ENCODE assay signal across 8 cellular contexts in genomic region chr14:104753528-104754212, GRCh38. TPM values are rescaled to one million over a fixed set of nuclear protein-coding genes. Genes with fewer than 3 reads are reported as not detected.
DNase-seq lines count a peak whose midpoint lies in the region; ATAC-seq, FAIRE-seq and TF ChIP-seq lines count a peak whose summit lies in the region.

No MANE protein-coding gene starts in this region.

- H3K9me3 ChIP-seq in K562 (replicated peaks; ENCODE audit: control insufficient read depth, insufficient read depth, low read depth, low read length) (0 out of 2 replicates have a peak, but pooled peaks cover 4% of the 10 kb centered on the region), right lobe of liver (no peaks in the 10 kb centered on the region)

- H3K36me3 ChIP-seq in ACC112 (ENCODE audit: insufficient read depth, low read length) = no peaks in the 10 kb centered on the region; the same call in 1 of the 2 replicates
- peaks cover 38% of the 10 kb centered on the region; the same call in 2 of the 3 replicates for H3K36me3 ChIP-seq in K562 (ENCODE audit: control insufficient read depth, insufficient read depth, low read length)
- H3K36me3 ChIP-seq in right lobe of liver = peaks cover 2 to 28% (median 5%) of the 10 kb centered on the region in 4 donors

- CTCF ChIA-PET in K562 (lab: Yijun Ruan, JAX; ENCODE audit: low intra/inter-chr PET ratio) = no interaction called here

- DNase-seq in Jurkat, Clone E6-1 (ENCODE audit: low read depth, low spot score) = no peak
- DNase-seq in K562 (ENCODE audit: extremely low read depth in 1 of 4, low spot score in 3 of 4) = no peak
- DNase-seq in right lobe of liver = no peak
- no peak for DNase-seq in type B pancreatic cell (ENCODE audit: extremely low spot score, unreplicated experiment)
- no peak for DNase-seq in SKM-1 treated with dmso at 0.1 percent for 144 hours (lab: John Stamatoyannopoulos, UW; ENCODE audit: unreplicated experiment)
- no peak for DNase-seq in KG1 (lab: John Stamatoyannopoulos, UW)

- peak overlapping the region; percentile 90 for H3K4me3 Mint-ChIP-seq in type B pancreatic cell

- 0 out of 2 replicates have a peak, but pooled peaks cover 8% of the 10 kb centered on the region for H4K20me1 ChIP-seq in K562 (replicated peaks; ENCODE audit: control insufficient read depth, insufficient read depth, low read length)

- H3K79me2 ChIP-seq in ACC112 (ENCODE audit: control insufficient read depth, insufficient read depth, low read length, unreplicated experiment) (peaks cover 51% of the 10 kb centered on the region), K562 (ENCODE audit: control insufficient read depth, insufficient read depth, low read length) (peaks cover 26% of the 10 kb centered on the region)

- TF ChIP-seq CTCF in K562 (IDR thresholded peaks at IDR 0.05 in 2 of 3, conservative IDR thresholded peaks at IDR 0.05 in 1 of 3; ENCODE audit: insufficient read depth in 2 of 3, low read depth in 1 of 3, low read length in 3 of 3) = no peak
- TF ChIP-seq CTCF in right lobe of liver (IDR thresholded peaks at IDR 0.05) = no peak
- TF ChIP-seq CTCF in type B pancreatic cell (conservative IDR thresholded peaks at IDR 0.05) = no peak

- H3K27me3 ChIP-seq in ACC112 (ENCODE audit: insufficient read depth, low read length) (no peaks in the 10 kb centered on the region), K562 (ENCODE audit: control insufficient read depth in 2 of 2, insufficient read depth in 2 of 2, low read length in 2 of 2) (no peaks in the 10 kb centered on the region), right lobe of liver (no peaks in the 10 kb centered on the region)

- BruUV-seq in K562 (replicated peaks; lab: Mats Ljungman, UMichigan) = no TSS peak

- H3K4me1 ChIP-seq in ACC112 (ENCODE audit: control insufficient read depth, insufficient read depth, low read length, unreplicated experiment) (peaks cover 25% of the 10 kb centered on the region), K562 (replicated peaks in 1 of 2; ENCODE audit: control insufficient read depth in 2 of 2, insufficient read depth in 2 of 2, low read length in 2 of 2) (peaks cover 9 to 44% of the 10 kb centered on the region in 2 experiments; a peak in 3 of 5 replicates), right lobe of liver (peaks cover 0 to 47% (median 19%) of the 10 kb centered on the region in 4 donors)

- no peak for TF ChIP-seq POLR2A in K562 (conservative IDR thresholded peaks at IDR 0.05)
- no peak for TF ChIP-seq POLR2A in right lobe of liver (IDR thresholded peaks at IDR 0.05)

- in situ Hi-C loops in K562 (cut with MboI) = no loop called here

- H3K27ac ChIP-seq in ACC112 (ENCODE audit: low read depth, low read length) (peak overlapping the region; percentile 67; the same call in 1 of the 2 replicates), K562 (ENCODE audit: extremely low read depth, low read depth, low read length) (peak overlapping the region; percentile 89), right lobe of liver (peak overlapping the region; percentile 71 to 89 (median 87))

- peak overlapping the region; percentile 82 for H3K4me2 ChIP-seq in K562 (ENCODE audit: insufficient read depth, low read length)

- H3K27ac Mint-ChIP-seq in type B pancreatic cell = peak overlapping the region; percentile 95

- H2AFZ ChIP-seq in ACC112 (ENCODE audit: low read length, unreplicated experiment) (peak overlapping the region; percentile 81), K562 (ENCODE audit: low read depth, low read length) (no peak overlapping the region)

- peaks cover 27% of the 10 kb centered on the region for H3K4me1 Mint-ChIP-seq in type B pancreatic cell (ENCODE audit: unreplicated experiment)

- peak overlapping the region; percentile 100 for H3K4me3 ChIP-seq in ACC112 (ENCODE audit: low read depth, low read length)
- H3K4me3 ChIP-seq in Jurkat, Clone E6-1 (ENCODE audit: low read length) = peak overlapping the region; percentile 97
- peak overlapping the region; percentile 98 for H3K4me3 ChIP-seq in K562
- H3K4me3 ChIP-seq in right lobe of liver = peak overlapping the region; percentile 76 to 99 (median 91)

- no peaks in the 10 kb centered on the region for H3K9me1 ChIP-seq in K562 (ENCODE audit: control insufficient read depth, insufficient read depth, low read length)

- no peak for TF ChIP-seq RAD21 in K562 (CRISPR knock-in tag; conservative IDR thresholded peaks at IDR 0.05 in 1 of 2, IDR thresholded peaks at IDR 0.05 in 1 of 2)

- WGBS in K562 (ENCODE audit: insufficient coverage, low coverage, missing lambda C conversion rate) = 0% methylated on average over 24 of the region's 30 CpGs
- WGBS in right lobe of liver (ENCODE audit: insufficient coverage, low coverage, low lambda C conversion rate, missing lambda C conversion rate) = 4% methylated on average over 7 of the region's 30 CpGs

- TF ChIP-seq EP300 in K562 (IDR thresholded peaks at IDR 0.05; ENCODE audit: low read length) = no peak

- ATAC-seq in K562 = no peak
- ATAC-seq in right lobe of liver = peak in 1 of 4 donors; percentile 0
- no peak for ATAC-seq in GM18870 (IDR thresholded peaks at IDR 0.05; ENCODE audit: unreplicated experiment)

- H3K36me3 Mint-ChIP-seq in type B pancreatic cell = peaks cover 11% of the 10 kb centered on the region

- intact Hi-C loops in K562 (cut with micrococcal nuclease) (loop anchor here (5.0 kb wide), 1 partner anchor 74 kb away; no protein-coding TSS in a partner anchor), right lobe of liver (cut with DNase I) (no loop called here)

- FAIRE-seq in K562 (lab: Jason Lieb, UNC) = no peak

- POLR2A ChIA-PET in K562 (lab: Yijun Ruan, JAX) = interaction anchor here (0.6 to 1.4 kb wide), 6 partner anchors 10 to 284 kb away, joined by 3 to 6 read pairs (median 4); no protein-coding TSS in a partner anchor

- H3K9ac ChIP-seq in K562 (ENCODE audit: insufficient read depth in 1 of 2, low read depth in 2 of 2, low read length in 2 of 2) = peak overlapping the region; percentile 95 to 96

- H3K27me3 Mint-ChIP-seq in type B pancreatic cell = no peaks in the 10 kb centered on the region

- H3K9me3 Mint-ChIP-seq in type B pancreatic cell = no peaks in the 10 kb centered on the region

RNA-seq across cellular contexts. Expression of gene SIVA1, which starts 0.7 kb away (rescaled TPM):
- 269 TPM for polyA plus RNA-seq in Jurkat, Clone E6-1 (2012; ENCODE audit: insufficient read depth, insufficient read length)
- total RNA-seq in K562 (2011; cell fraction: chromatin; rRNA removed; ENCODE audit: low replicate concordance) = 12.2 and 40.0 TPM in 2 replicates
- 43.4 and 62.2 TPM in 2 replicates for total RNA-seq in K562 (2011; cell fraction: nucleolus; rRNA removed)
- 31.2 and 34.7 TPM in 2 replicates for total RNA-seq in K562 (2011; cell fraction: nucleoplasm; rRNA removed)
- total RNA-seq in K562 (2014; rRNA removed) (186 and 216 TPM in 2 replicates), K562 (2014; rRNA removed; fragmentation: Illumina TruSeq; extraction: Trizol) (4.8 and 6.1 TPM in 2 replicates), K562 (2015; rRNA removed; fragmentation: Illumina TruSeq; extraction: Trizol) (55.9 and 57.8 TPM in 2 replicates), K562 (2021) (111 and 113 TPM in 2 replicates), right lobe of liver (100 to 1,000 TPM in 2 of 6 experiments, 10 to 100 TPM in 4; 38.1 to 252 (median 50.6) TPM), type B pancreatic cell (ENCODE audit: low replicate concordance) (65.7 and 90.1 TPM in 2 replicates)
- polyA plus RNA-seq in K562 (2011; rRNA removed) (54.2 and 66.2 TPM in 2 replicates), K562 (2014; fragmentation: Illumina TruSeq; extraction: Trizol) (7.8 and 43.9 TPM in 2 replicates), K562 (2014; fragmentation: Nextera tagmentation; extraction: Ambion mirVana) (10 to 100 TPM in 1 of 2 experiments, 1 to 10 TPM in 1; 4.2 to 20.6 TPM), K562 (2014; rRNA removed) (138 and 148 TPM in 2 replicates)
- 115 and 354 TPM in 2 replicates for polyA plus RNA-seq in K562 (2011; cell fraction: cytosol; rRNA removed)
- 75.6 and 121 TPM in 2 replicates for polyA plus RNA-seq in K562 (2011; cell fraction: nucleus; rRNA removed)
- 69.5 and 80.9 TPM in 2 replicates for polyA plus RNA-seq in K562 (2012)
- 6.6 and 10.6 TPM in 2 replicates for polyA minus RNA-seq in K562 (2011; rRNA and poly(A)+ RNA removed)
- 31.0 and 34.2 TPM in 2 replicates for polyA minus RNA-seq in K562 (2011; cell fraction: cytosol; rRNA and poly(A)+ RNA removed)
- polyA minus RNA-seq in K562 (2011; cell fraction: nucleus; rRNA and poly(A)+ RNA removed) = 16.2 and 20.1 TPM in 2 replicates

RNA-seq across cellular contexts. Expression of gene ADSS1, which starts 29.6 kb away (rescaled TPM):
- 1.5 TPM for polyA plus RNA-seq in Jurkat, Clone E6-1 (2012; ENCODE audit: insufficient read depth, insufficient read length)
- 17.1 and 35.0 TPM in 2 replicates for total RNA-seq in K562 (2011; cell fraction: chromatin; rRNA removed; ENCODE audit: low replicate concordance)
- 12.5 and 17.5 TPM in 2 replicates for total RNA-seq in K562 (2011; cell fraction: nucleolus; rRNA removed)
- total RNA-seq in K562 (2011; cell fraction: nucleoplasm; rRNA removed) = 16.8 and 20.0 TPM in 2 replicates
- total RNA-seq in K562 (2014; rRNA removed) (4.4 and 5.9 TPM in 2 replicates), K562 (2014; rRNA removed; fragmentation: Illumina TruSeq; extraction: Trizol) (2.0 and 2.2 TPM in 2 replicates), K562 (2015; rRNA removed; fragmentation: Illumina TruSeq; extraction: Trizol) (3.5 and 3.6 TPM in 2 replicates), K562 (2021) (4.2 and 4.9 TPM in 2 replicates), right lobe of liver (10 to 100 TPM in 5 of 6 experiments, 1 to 10 TPM in 1; 8.1 to 50.5 (median 36.8) TPM), type B pancreatic cell (ENCODE audit: low replicate concordance) (3.2 and 6.9 TPM in 2 replicates)
- polyA plus RNA-seq in K562 (2011; rRNA removed) (4.2 and 5.2 TPM in 2 replicates), K562 (2014; fragmentation: Illumina TruSeq; extraction: Trizol) (3.9 and 4.3 TPM in 2 replicates), K562 (2014; fragmentation: Nextera tagmentation; extraction: Ambion mirVana) (under 1 TPM; 0.53 to 0.74 TPM), K562 (2014; rRNA removed) (3.6 and 5.3 TPM in 2 replicates)
- polyA plus RNA-seq in K562 (2011; cell fraction: cytosol; rRNA removed) = 2.7 and 4.0 TPM in 2 replicates
- polyA plus RNA-seq in K562 (2011; cell fraction: nucleus; rRNA removed) = 39.1 and 54.9 TPM in 2 replicates
- 6.0 and 16.4 TPM in 2 replicates for polyA plus RNA-seq in K562 (2012)
- polyA minus RNA-seq in K562 (2011; rRNA and poly(A)+ RNA removed) = 2.6 and 2.7 TPM in 2 replicates
- polyA minus RNA-seq in K562 (2011; cell fraction: cytosol; rRNA and poly(A)+ RNA removed) = 1.3 and 1.6 TPM in 2 replicates
- polyA minus RNA-seq in K562 (2011; cell fraction: nucleus; rRNA and poly(A)+ RNA removed) = 6.4 and 9.8 TPM in 2 replicates

RNA-seq across cellular contexts. Expression of gene AKT1, which starts 41.9 kb away (rescaled TPM):
- 149 TPM for polyA plus RNA-seq in Jurkat, Clone E6-1 (2012; ENCODE audit: insufficient read depth, insufficient read length)
- total RNA-seq in K562 (2011; cell fraction: chromatin; rRNA removed; ENCODE audit: low replicate concordance) = 90.8 and 209 TPM in 2 replicates
- total RNA-seq in K562 (2011; cell fraction: nucleolus; rRNA removed) = 135 and 136 TPM in 2 replicates
- total RNA-seq in K562 (2011; cell fraction: nucleoplasm; rRNA removed) = 81.8 and 88.4 TPM in 2 replicates
- total RNA-seq in K562 (2014; rRNA removed) = 80.1 and 91.2 TPM in 2 replicates
- total RNA-seq in K562 (2014; rRNA removed; fragmentation: Illumina TruSeq; extraction: Trizol) = 25.9 and 37.5 TPM in 2 replicates
- 74.5 and 75.1 TPM in 2 replicates for total RNA-seq in K562 (2015; rRNA removed; fragmentation: Illumina TruSeq; extraction: Trizol)
- 117 and 132 TPM in 2 replicates for total RNA-seq in K562 (2021)
- 71.8 and 79.3 TPM in 2 replicates for polyA plus RNA-seq in K562 (2011; rRNA removed)
- 96.5 and 143 TPM in 2 replicates for polyA plus RNA-seq in K562 (2011; cell fraction: cytosol; rRNA removed)
- polyA plus RNA-seq in K562 (2011; cell fraction: nucleus; rRNA removed) = 217 and 312 TPM in 2 replicates
- polyA plus RNA-seq in K562 (2012) = 86.9 and 120 TPM in 2 replicates
- polyA plus RNA-seq in K562 (2014; fragmentation: Illumina TruSeq; extraction: Trizol) = 82.0 and 89.7 TPM in 2 replicates
- 1 to 10 TPM in 1 of 2 experiments, under 1 TPM in 1; 0.49 to 1.3 TPM for polyA plus RNA-seq in K562 (2014; fragmentation: Nextera tagmentation; extraction: Ambion mirVana)
- polyA plus RNA-seq in K562 (2014; rRNA removed) = 106 TPM in 2 replicates
- 41.9 and 67.3 TPM in 2 replicates for polyA minus RNA-seq in K562 (2011; rRNA and poly(A)+ RNA removed)
- 64.3 and 80.4 TPM in 2 replicates for polyA minus RNA-seq in K562 (2011; cell fraction: cytosol; rRNA and poly(A)+ RNA removed)
- 29.8 and 38.1 TPM in 2 replicates for polyA minus RNA-seq in K562 (2011; cell fraction: nucleus; rRNA and poly(A)+ RNA removed)
- total RNA-seq in right lobe of liver = 10 to 100 TPM; 66.7 to 92.1 (median 83.9) TPM
- total RNA-seq in type B pancreatic cell (ENCODE audit: low replicate concordance) = 102 and 123 TPM in 2 replicates

RNA-seq across cellular contexts. Expression of gene ZBTB42, which starts 47.2 kb away (rescaled TPM):
- polyA plus RNA-seq in Jurkat, Clone E6-1 (2012; ENCODE audit: insufficient read depth, insufficient read length) = 4.2 TPM
- total RNA-seq in K562 (2011; cell fraction: chromatin; rRNA removed; ENCODE audit: low replicate concordance) = 3.2 and 14.3 TPM in 2 replicates
- 17.5 and 19.2 TPM in 2 replicates for total RNA-seq in K562 (2011; cell fraction: nucleolus; rRNA removed)
- total RNA-seq in K562 (2011; cell fraction: nucleoplasm; rRNA removed) = 7.6 and 8.4 TPM in 2 replicates
- 5.5 and 7.2 TPM in 2 replicates for total RNA-seq in K562 (2014; rRNA removed)
- 1.4 and 1.5 TPM in 2 replicates for total RNA-seq in K562 (2014; rRNA removed; fragmentation: Illumina TruSeq; extraction: Trizol)
- total RNA-seq in K562 (2015; rRNA removed; fragmentation: Illumina TruSeq; extraction: Trizol) = 5.1 TPM in 2 replicates
- 7.4 and 8.5 TPM in 2 replicates for total RNA-seq in K562 (2021)
- polyA plus RNA-seq in K562 (2011; rRNA removed) = 2.2 and 2.4 TPM in 2 replicates
- polyA plus RNA-seq in K562 (2011; cell fraction: cytosol; rRNA removed) = 3.5 and 9.0 TPM in 2 replicates
- 3.6 and 6.6 TPM in 2 replicates for polyA plus RNA-seq in K562 (2011; cell fraction: nucleus; rRNA removed)
- polyA plus RNA-seq in K562 (2012) = 4.5 and 5.8 TPM in 2 replicates
- 2.4 and 4.5 TPM in 2 replicates for polyA plus RNA-seq in K562 (2014; fragmentation: Illumina TruSeq; extraction: Trizol)
- under 1 TPM; 0.03 to 0.08 TPM for polyA plus RNA-seq in K562 (2014; fragmentation: Nextera tagmentation; extraction: Ambion mirVana)
- 2.9 and 3.7 TPM in 2 replicates for polyA plus RNA-seq in K562 (2014; rRNA removed)
- polyA minus RNA-seq in K562 (2011; rRNA and poly(A)+ RNA removed) = 2.9 and 4.9 TPM in 2 replicates
- polyA minus RNA-seq in K562 (2011; cell fraction: cytosol; rRNA and poly(A)+ RNA removed) = 6.0 and 8.7 TPM in 2 replicates
- polyA minus RNA-seq in K562 (2011; cell fraction: nucleus; rRNA and poly(A)+ RNA removed) = 12.0 and 13.1 TPM in 2 replicates
- 10 to 100 TPM in 2 of 6 experiments, 1 to 10 TPM in 4; 2.2 to 13.7 (median 3.6) TPM for total RNA-seq in right lobe of liver
- 6.6 and 11.5 TPM in 2 replicates for total RNA-seq in type B pancreatic cell (ENCODE audit: low replicate concordance)
